In genomic region chr1:171313835-171314320, GRCh38 we compare ENCODE assay signal across 8 cellular contexts. TPM values are rescaled to one million over a fixed set of nuclear protein-coding genes. Genes with fewer than 3 reads are reported as not detected.
A peak's percentile ranks its signal among the peaks of the same experiment; 100 is the strongest.
DNase-seq lines count a peak whose midpoint lies in the region; ATAC-seq and TF ChIP-seq lines count a peak whose summit lies in the region.

Gene FMO4 (plus strand): TSS chr1:171314183. CDS start chr1:171319826, 5,643 bp downstream.

- peak in 1 of 4 donors; percentile 54 for TF ChIP-seq POLR2A in upper lobe of left lung (IDR thresholded peaks at IDR 0.05)

- H3K27me3 Mint-ChIP-seq in activated naive CD8-positive, alpha-beta T cell treated with anti-CD3 and anti-CD28 coated beads for 36 hours, result no peaks in the 10 kb centered on the region

- intact Hi-C loops in posterior cingulate gyrus (cut with DNase I), result no loop called here

- H2AFZ ChIP-seq in SK-N-SH (ENCODE audit: low read depth), result peak within 1 kb of the TSS; percentile 95

- ATAC-seq in HG02623 (IDR thresholded peaks at IDR 0.05; ENCODE audit: unreplicated experiment), result peak; percentile 99
- peak; percentile 100 for ATAC-seq in upper lobe of left lung (ENCODE audit: low FRiP score in 2 of 2)

- CTCF ChIA-PET in SK-N-SH (lab: Yijun Ruan, JAX), result interaction anchor here (0.5 to 2.5 kb wide), 31 partner anchors 9 to 641 kb away, joined by 3 to 29 read pairs (median 4); partner anchors contain the start of gene FMO1

- H3K4me2 ChIP-seq in SK-N-SH, result peak within 1 kb of the TSS; percentile 60

- H3K27ac ChIP-seq in SK-N-SH (ENCODE audit: low read depth in 2 of 2, low read length in 1 of 2) (peak within 1 kb of the TSS; percentile 22 to 48; a peak in 2 of 4 replicates), cardiac muscle cell (peak within 1 kb of the TSS; percentile 80), upper lobe of left lung (peak within 1 kb of the TSS; percentile 36 to 65 (median 50))

- no peaks in the 10 kb centered on the region for H3K36me3 ChIP-seq in SK-N-SH (replicated peaks in 1 of 2; ENCODE audit: control insufficient read depth in 1 of 2, insufficient read depth in 2 of 2, low read length in 1 of 2)
- H3K36me3 ChIP-seq in cardiac muscle cell, result no peaks in the 10 kb centered on the region
- H3K36me3 ChIP-seq in upper lobe of left lung, result peaks cover 0 to 5% (median 0%) of the 10 kb centered on the region in 4 donors

- 1% methylated on average over 10 of the region's 10 CpGs for WGBS in SK-N-SH (ENCODE audit: low lambda C conversion rate)
- WGBS in upper lobe of left lung, 2 donors, result 0 to 1% methylated on average over 10 of the region's 10 CpGs

- POLR2A ChIA-PET in SK-N-SH (lab: Yijun Ruan, JAX), result no interaction called here

- peaks cover 17% of the 10 kb centered on the region for H3K4me1 Mint-ChIP-seq in activated naive CD8-positive, alpha-beta T cell treated with anti-CD3 and anti-CD28 coated beads for 36 hours

- peak; percentile 81 for TF ChIP-seq CTCF in GM12864 (IDR thresholded peaks at IDR 0.05; ENCODE audit: low read depth, low read length, missing control alignments)
- TF ChIP-seq CTCF in SK-N-SH (IDR thresholded peaks at IDR 0.05), result peak; percentile 94
- TF ChIP-seq CTCF in cardiac muscle cell (IDR thresholded peaks at IDR 0.05; ENCODE audit: low read depth, low read length), result peak; percentile 86
- peak; percentile 66 to 92 (median 80) for TF ChIP-seq CTCF in upper lobe of left lung (IDR thresholded peaks at IDR 0.05)

- H3K4me3 Mint-ChIP-seq in activated naive CD8-positive, alpha-beta T cell treated with anti-CD3 and anti-CD28 coated beads for 36 hours, result peak within 1 kb of the TSS; percentile 77

- no peaks in the 10 kb centered on the region for H3K79me2 ChIP-seq in SK-N-SH (ENCODE audit: insufficient read depth)

- DNase-seq in GM12864 (ENCODE audit: low read depth) (peak; percentile 95), NCI-H1092 (lab: John Stamatoyannopoulos, UW) (peak; percentile 35), SK-N-SH (peak; percentile 59), cardiac muscle cell (ENCODE audit: low read depth in 1 of 2, low spot score in 1 of 2) (peak; percentile 96 to 100), posterior cingulate gyrus (peak in 7 of 10 donors; percentile 32 to 91 (median 61)), upper lobe of left lung (peak in 1 of 2 donors; percentile 91)
- peak; percentile 76 for DNase-seq in activated naive CD8-positive, alpha-beta T cell treated with anti-CD3 and anti-CD28 coated beads for 36 hours

- H4K20me1 ChIP-seq in SK-N-SH (ENCODE audit: insufficient read depth), result no peaks in the 10 kb centered on the region

- no peaks in the 10 kb centered on the region; a peak in 1 of 4 replicates for H3K4me1 ChIP-seq in SK-N-SH (ENCODE audit: control insufficient read depth in 1 of 2, insufficient read depth in 2 of 2, low read depth in 1 of 2, low read length in 1 of 2)
- H3K4me1 ChIP-seq in cardiac muscle cell (ENCODE audit: low read depth), result peaks cover 11% of the 10 kb centered on the region
- peaks cover 0 to 11% (median 5%) of the 10 kb centered on the region in 4 donors for H3K4me1 ChIP-seq in upper lobe of left lung

- H3K9me3 Mint-ChIP-seq in activated naive CD8-positive, alpha-beta T cell treated with anti-CD3 and anti-CD28 coated beads for 36 hours, result no peaks in the 10 kb centered on the region

- H3K9me2 ChIP-seq in SK-N-SH, result no peaks in the 10 kb centered on the region

- H3K36me3 Mint-ChIP-seq in activated naive CD8-positive, alpha-beta T cell treated with anti-CD3 and anti-CD28 coated beads for 36 hours, result peaks cover 2% of the 10 kb centered on the region

- peak within 1 kb of the TSS; percentile 43 for H3K4me3 ChIP-seq in GM12864 (ENCODE audit: low read depth, low read length)
- H3K4me3 ChIP-seq in SK-N-SH (ENCODE audit: low read depth in 2 of 2, low read length in 1 of 2), result peak within 1 kb of the TSS; percentile 37 to 52; a peak in 3 of 4 replicates
- peak within 1 kb of the TSS; percentile 45 for H3K4me3 ChIP-seq in cardiac muscle cell
- peak within 1 kb of the TSS in 3 of 4 donors; percentile 15 to 41 (median 40) for H3K4me3 ChIP-seq in upper lobe of left lung

- no peaks in the 10 kb centered on the region for H3K9me3 ChIP-seq in SK-N-SH
- no peaks in the 10 kb centered on the region for H3K9me3 ChIP-seq in cardiac muscle cell (ENCODE audit: low read depth)
- no peaks in the 10 kb centered on the region for H3K9me3 ChIP-seq in upper lobe of left lung

- peak within 1 kb of the TSS; percentile 82 for H3K27ac Mint-ChIP-seq in activated naive CD8-positive, alpha-beta T cell treated with anti-CD3 and anti-CD28 coated beads for 36 hours

- H3F3A ChIP-seq in SK-N-SH (replicated peaks; ENCODE audit: insufficient read depth), result no peaks in the 10 kb centered on the region

- peak; percentile 74 for TF ChIP-seq RAD21 in SK-N-SH (IDR thresholded peaks at IDR 0.05; ENCODE audit: low read length)

- no peaks in the 10 kb centered on the region; the same call in 1 of the 2 replicates for H3K27me3 ChIP-seq in SK-N-SH (ENCODE audit: insufficient read depth)
- no peaks in the 10 kb centered on the region for H3K27me3 ChIP-seq in cardiac muscle cell
- H3K27me3 ChIP-seq in upper lobe of left lung, result no peaks in the 10 kb centered on the region

- H3K9ac ChIP-seq in SK-N-SH, result peak within 1 kb of the TSS; percentile 27; the same call in 1 of the 2 replicates

- TF ChIP-seq EP300 in SK-N-SH (IDR thresholded peaks at IDR 0.05; ENCODE audit: borderline replicate concordance in 1 of 2, low read depth in 1 of 2, low read length in 1 of 2), result no peak
- peak in 1 of 4 donors; percentile 62 for TF ChIP-seq EP300 in upper lobe of left lung (IDR thresholded peaks at IDR 0.05)

TF ChIP-seq in SK-N-SH, 30 proteins besides CTCF, POLR2A, EP300 and RAD21 (continues in another document):
- no peak for TF ChIP-seq RCOR1 (IDR thresholded peaks at IDR 0.05; ENCODE audit: low read length)
- TF ChIP-seq MEF2A (IDR thresholded peaks at IDR 0.05; ENCODE audit: borderline replicate concordance, low read depth), result no peak
- peak; percentile 62 for TF ChIP-seq GABPA (IDR thresholded peaks at IDR 0.05; ENCODE audit: low read depth)
- TF ChIP-seq CHD2 (IDR thresholded peaks at IDR 0.05; ENCODE audit: low read length, partially characterized antibody), result no peak
- no peak for TF ChIP-seq RFX5 (IDR thresholded peaks at IDR 0.05; ENCODE audit: low read length)
- TF ChIP-seq POLR2AphosphoS5 (IDR thresholded peaks at IDR 0.05; ENCODE audit: low read depth, low read length), result peak; percentile 49; the same call in 1 of the 2 replicates
- TF ChIP-seq GATA2 (CRISPR knock-in tag; IDR thresholded peaks at IDR 0.05), result no peak
- TF ChIP-seq MXI1 (IDR thresholded peaks at IDR 0.05; ENCODE audit: low read depth, low read length), result no peak
- TF ChIP-seq EZH2phosphoT487 (IDR thresholded peaks at IDR 0.05; ENCODE audit: borderline replicate concordance, low read depth), result no peak
- TF ChIP-seq FOXM1 (IDR thresholded peaks at IDR 0.05; ENCODE audit: low read depth), result no peak
- TF ChIP-seq USF2 (IDR thresholded peaks at IDR 0.05; ENCODE audit: borderline replicate concordance, low read depth, low read length), result no peak
- TF ChIP-seq JUND (IDR thresholded peaks at IDR 0.05), result no peak
- no peak for TF ChIP-seq FOSL2 (IDR thresholded peaks at IDR 0.05; ENCODE audit: borderline replicate concordance, low read depth)
- no peak for TF ChIP-seq IRF3 (IDR thresholded peaks at IDR 0.05; ENCODE audit: low read depth, low read length)
- no peak for TF ChIP-seq YY1 (IDR thresholded peaks at IDR 0.05; ENCODE audit: low read depth)
- TF ChIP-seq MAX (IDR thresholded peaks at IDR 0.05; ENCODE audit: low read depth), result peak; percentile 73; the same call in 1 of the 2 replicates
- TF ChIP-seq USF1 (IDR thresholded peaks at IDR 0.05; ENCODE audit: borderline replicate concordance, low read depth), result no peak
- TF ChIP-seq RXRA (IDR thresholded peaks at IDR 0.05; ENCODE audit: borderline replicate concordance, low read depth), result no peak
- TF ChIP-seq SMC3 (IDR thresholded peaks at IDR 0.05; ENCODE audit: low read depth, low read length), result peak; percentile 48
- TF ChIP-seq TEAD4 (IDR thresholded peaks at IDR 0.05; ENCODE audit: borderline replicate concordance, insufficient read depth), result no peak
- TF ChIP-seq ELF1 (IDR thresholded peaks at IDR 0.05), result peak; percentile 89

RNA-seq across cellular contexts. Expression of gene FMO4, which starts in this region (rescaled TPM):
- polyA plus RNA-seq in SK-N-SH (2012; rRNA removed), result 1.6 and 2.0 TPM in 2 replicates
- polyA plus RNA-seq in SK-N-SH (2012; cell fraction: cytosol; rRNA removed), result 1.8 and 2.4 TPM in 2 replicates
- polyA plus RNA-seq in SK-N-SH (2012; cell fraction: nucleus; rRNA removed), result 1.2 and 2.3 TPM in 2 replicates
- 1 to 10 TPM; 1.9 to 2.7 TPM for total RNA-seq in activated naive CD8-positive, alpha-beta T cell treated with anti-CD3 and anti-CD28 coated beads for 36 hours
- total RNA-seq in cardiac muscle cell, result 3.5 and 4.1 TPM in 2 replicates
- 2.6 and 3.8 TPM in 2 replicates for polyA plus RNA-seq in cardiac muscle cell
- 1 to 10 TPM; 3.1 to 6.9 (median 3.7) TPM for total RNA-seq in upper lobe of left lung
